Comparison of ENCODE assay signal across 10 cellular contexts in the genomic region with DNA sequence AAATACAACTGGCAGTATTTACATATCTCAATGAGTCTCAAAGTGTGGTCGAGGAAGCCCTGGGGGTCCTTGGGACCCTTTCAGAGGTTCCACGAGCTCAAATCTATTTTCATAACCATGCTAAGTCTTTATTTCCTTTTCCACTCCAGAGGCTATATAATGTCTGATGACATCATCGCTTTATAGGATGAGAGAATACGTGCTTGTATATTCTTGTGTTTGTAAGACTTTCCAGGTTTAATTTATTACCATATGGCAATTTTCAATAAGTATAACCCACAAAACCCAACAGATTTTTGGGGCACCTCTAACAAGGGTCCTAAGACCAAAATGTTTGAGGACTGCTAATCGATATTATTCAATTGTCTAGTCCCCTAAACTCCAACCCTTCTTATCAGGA. TPM values are rescaled to one million over a fixed set of nuclear protein-coding genes. Genes with fewer than 3 reads are reported as not detected.
DNase-seq lines count a peak whose midpoint lies in the region; ATAC-seq and TF ChIP-seq lines count a peak whose summit lies in the region.
"Had no signal": no experiment of that assay in that cellular context is flagged by ENCODE, and none has a peak within 500 bp of the region (broad histone marks: within the 10 kb centered on the region; RNA-seq: fewer than 3 reads in every experiment).

No MANE protein-coding gene starts in this region.

- no peak for ATAC-seq in HG03565 (IDR thresholded peaks at IDR 0.05; ENCODE audit: unreplicated experiment)
- no peak for ATAC-seq in HG03135 (IDR thresholded peaks at IDR 0.05; ENCODE audit: unreplicated experiment)
- ATAC-seq: stimulated activated naive B cell treated with anti-CD40 and anti-IgM and Interleukin-4, amounts not matched to agents 10 μg/mL and 1 μg/mL and 100 μg/mL, for 72 hours had no signal

- no peak for TF ChIP-seq RAD21 in neural cell (conservative IDR thresholded peaks at IDR 0.05)

- H3K9ac ChIP-seq in BLaER1 treated with 17β-estradiol and CSF1 and Interleukin-3, amounts not matched to agents 10 nM and 100 nM: peak overlapping the region in 1 of 11 experiments; percentile 76; a peak in 3 of 22 replicates
- H3K9ac ChIP-seq in neural cell (ENCODE audit: low read length): peak overlapping the region; percentile 88

- peak overlapping the region; percentile 76 to 97 (median 88) for H3K4me2 ChIP-seq in BLaER1 treated with 17β-estradiol and CSF1 and Interleukin-3, amounts not matched to agents 10 nM and 100 nM
- peak overlapping the region; percentile 79 for H3K4me2 ChIP-seq in neural cell (ENCODE audit: low read length)

- DNase-seq in NCI-H146 (lab: John Stamatoyannopoulos, UW): peak; percentile 32
- DNase-seq in SKM-1 treated with dmso at 0.1 percent for 144 hours (lab: John Stamatoyannopoulos, UW; ENCODE audit: unreplicated experiment): no peak
- no peak for DNase-seq in activated CD4-positive, alpha-beta T cell treated with anti-CD3 and anti-CD28 coated beads, Interleukin-2, amount 50 U/mL, for 4 hours
- DNase-seq: NCI-H2107; stimulated activated naive B cell treated with anti-CD40 and anti-IgM and Interleukin-4, amounts not matched to agents 10 μg/mL and 1 μg/mL and 100 μg/mL, for 72 hours had no signal

- no peak for TF ChIP-seq EP300 in neural cell (conservative IDR thresholded peaks at IDR 0.05; ENCODE audit: poor library complexity, severe bottlenecking)

- H2AFZ ChIP-seq in neural cell (ENCODE audit: low read depth, low read length): no peak overlapping the region

- H3K9me3 ChIP-seq in BLaER1 treated with 17β-estradiol and CSF1 and Interleukin-3, amounts not matched to agents 10 nM and 100 nM (replicated peaks in 1 of 11): no peaks in the 10 kb centered on the region
- H3K9me3 ChIP-seq in neural cell (ENCODE audit: low read length): no peaks in the 10 kb centered on the region

- no peak overlapping the region for H3K27ac ChIP-seq in BLaER1 treated with 17β-estradiol and CSF1 and Interleukin-3, amounts not matched to agents 10 nM and 100 nM
- H3K27ac ChIP-seq in cingulate gyrus (ENCODE audit: low read depth, low read length) (peak overlapping the region; percentile 83), neural cell (ENCODE audit: low read length) (no peak overlapping the region)

- no peaks in the 10 kb centered on the region for H3K36me3 ChIP-seq in BLaER1 treated with 17β-estradiol and CSF1 and Interleukin-3, amounts not matched to agents 10 nM and 100 nM
- no peaks in the 10 kb centered on the region for H3K36me3 ChIP-seq in neural cell (ENCODE audit: insufficient read depth, low read length)

- no peak for TF ChIP-seq CTCF in neural cell (IDR thresholded peaks at IDR 0.05; ENCODE audit: poor library complexity, severe bottlenecking)

- H3K9me2 ChIP-seq in neural cell (ENCODE audit: insufficient read depth, low read length): no peaks in the 10 kb centered on the region

- H3K4me3 ChIP-seq in BLaER1 treated with 17β-estradiol and CSF1 and Interleukin-3, amounts not matched to agents 10 nM and 100 nM: 0 out of 20 replicates have a peak overlapping the region, but pooled peaks of 2 of the 10 experiments have one; percentile 84 to 91
- peak overlapping the region; percentile 92 for H3K4me3 ChIP-seq in neural cell (ENCODE audit: low read length)

- H3F3A ChIP-seq in neural cell (ENCODE audit: insufficient read depth, low read length, poor library complexity, severe bottlenecking): peaks cover 2% of the 10 kb centered on the region

- peaks cover 23% of the 10 kb centered on the region for H3K79me2 ChIP-seq in neural cell (replicated peaks; ENCODE audit: insufficient read depth, low read length)

- H3K4me1 ChIP-seq in BLaER1 treated with 17β-estradiol and CSF1 and Interleukin-3, amounts not matched to agents 10 nM and 100 nM: peaks cover 28 to 41% (median 31%) of the 10 kb centered on the region in 10 experiments

- H4K20me1 ChIP-seq in BLaER1 treated with 17β-estradiol and CSF1 and Interleukin-3, amounts not matched to agents 10 nM and 100 nM: peaks cover 0 to 16% (median 0%) of the 10 kb centered on the region in 11 experiments; a peak in 3 of 22 replicates
- H4K20me1 ChIP-seq in neural cell (ENCODE audit: insufficient read depth): no peaks in the 10 kb centered on the region

- H3K27me3 ChIP-seq in BLaER1 treated with 17β-estradiol and CSF1 and Interleukin-3, amounts not matched to agents 10 nM and 100 nM: no peaks in the 10 kb centered on the region
- no peaks in the 10 kb centered on the region for H3K27me3 ChIP-seq in neural cell (ENCODE audit: insufficient read depth, low read depth, low read length)

TF ChIP-seq in neural cell, 6 proteins besides CTCF, POLR2A, EP300 and RAD21:
- TF ChIP-seq POLR2AphosphoS5 (IDR thresholded peaks at IDR 0.05): no peak
- TF ChIP-seq EZH2 (IDR thresholded peaks at IDR 0.05; ENCODE audit: borderline replicate concordance, insufficient read depth, low read length, poor library complexity, severe bottlenecking): no peak
- TF ChIP-seq SMC3 (conservative IDR thresholded peaks at IDR 0.05; ENCODE audit: poor library complexity): no peak
- TF ChIP-seq, protein P1, sequence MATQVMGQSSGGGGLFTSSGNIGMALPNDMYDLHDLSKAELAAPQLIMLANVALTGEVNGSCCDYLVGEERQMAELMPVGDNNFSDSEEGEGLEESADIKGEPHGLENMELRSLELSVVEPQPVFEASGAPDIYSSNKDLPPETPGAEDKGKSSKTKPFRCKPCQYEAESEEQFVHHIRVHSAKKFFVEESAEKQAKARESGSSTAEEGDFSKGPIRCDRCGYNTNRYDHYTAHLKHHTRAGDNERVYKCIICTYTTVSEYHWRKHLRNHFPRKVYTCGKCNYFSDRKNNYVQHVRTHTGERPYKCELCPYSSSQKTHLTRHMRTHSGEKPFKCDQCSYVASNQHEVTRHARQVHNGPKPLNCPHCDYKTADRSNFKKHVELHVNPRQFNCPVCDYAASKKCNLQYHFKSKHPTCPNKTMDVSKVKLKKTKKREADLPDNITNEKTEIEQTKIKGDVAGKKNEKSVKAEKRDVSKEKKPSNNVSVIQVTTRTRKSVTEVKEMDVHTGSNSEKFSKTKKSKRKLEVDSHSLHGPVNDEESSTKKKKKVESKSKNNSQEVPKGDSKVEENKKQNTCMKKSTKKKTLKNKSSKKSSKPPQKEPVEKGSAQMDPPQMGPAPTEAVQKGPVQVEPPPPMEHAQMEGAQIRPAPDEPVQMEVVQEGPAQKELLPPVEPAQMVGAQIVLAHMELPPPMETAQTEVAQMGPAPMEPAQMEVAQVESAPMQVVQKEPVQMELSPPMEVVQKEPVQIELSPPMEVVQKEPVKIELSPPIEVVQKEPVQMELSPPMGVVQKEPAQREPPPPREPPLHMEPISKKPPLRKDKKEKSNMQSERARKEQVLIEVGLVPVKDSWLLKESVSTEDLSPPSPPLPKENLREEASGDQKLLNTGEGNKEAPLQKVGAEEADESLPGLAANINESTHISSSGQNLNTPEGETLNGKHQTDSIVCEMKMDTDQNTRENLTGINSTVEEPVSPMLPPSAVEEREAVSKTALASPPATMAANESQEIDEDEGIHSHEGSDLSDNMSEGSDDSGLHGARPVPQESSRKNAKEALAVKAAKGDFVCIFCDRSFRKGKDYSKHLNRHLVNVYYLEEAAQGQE (IDR thresholded peaks at IDR 0.05; ENCODE audit: borderline replicate concordance): no peak
- TF ChIP-seq MXI1 (conservative IDR thresholded peaks at IDR 0.05; ENCODE audit: poor library complexity, severe bottlenecking): no peak
- no peak for TF ChIP-seq TAF1 (IDR thresholded peaks at IDR 0.05; ENCODE audit: low read depth)

RNA-seq across cellular contexts. Expression of a gene that starts 1.4 kb away (rescaled TPM):
- polyA plus RNA-seq in neural cell: 45.8 and 46.3 TPM in 2 replicates
- 43.8 and 46.1 TPM in 2 replicates for polyA minus RNA-seq in neural cell

RNA-seq across cellular contexts. Expression of a gene that starts 59.9 kb away (rescaled TPM):
- polyA plus RNA-seq in neural cell: 11.2 and 14.7 TPM in 2 replicates
- 7.5 and 11.7 TPM in 2 replicates for polyA minus RNA-seq in neural cell
